24 cellular contexts compared by ENCODE assay signal in genomic region chrX:626745-627509, GRCh38. TPM values are rescaled to one million over a fixed set of nuclear protein-coding genes. Genes with fewer than 3 reads are reported as not detected.
DNase-seq lines count a peak whose midpoint lies in the region; ATAC-seq and TF ChIP-seq lines count a peak whose summit lies in the region.
"Had no signal": no experiment of that assay in that cellular context is flagged by ENCODE, and none has a peak within 500 bp of the region (broad histone marks: within the 10 kb centered on the region; RNA-seq: fewer than 3 reads in every experiment).

No MANE protein-coding gene starts in this region.

- no peaks in the 10 kb centered on the region for H3K36me3 Mint-ChIP-seq in T-helper 2 cell treated with Interferon-gamma antibody and Interleukin-4, amounts not matched to agents 5 μg/mL and 100 μg/mL, for 36 hours (ENCODE audit: low read depth)

- intact Hi-C loops in lower leg skin (cut with DNase I; ENCODE audit: low total_unique reads): no loop called here

- no peak overlapping the region for H3K4me3 Mint-ChIP-seq in T-helper 2 cell treated with Interferon-gamma antibody and Interleukin-4, amounts not matched to agents 5 μg/mL and 100 μg/mL, for 36 hours
- H3K4me3 Mint-ChIP-seq: T-helper 17 cell had no signal

- H3K4me3 ChIP-seq in lower leg skin (ENCODE audit: low read depth, poor library complexity, severe bottlenecking): no peak overlapping the region
- H3K4me3 ChIP-seq: body of pancreas, dorsolateral prefrontal cortex, esophagus squamous epithelium, tibial artery had no signal

- peak overlapping the region; percentile 10 for H3K27ac Mint-ChIP-seq in T-helper 2 cell treated with Interferon-gamma antibody and Interleukin-4, amounts not matched to agents 5 μg/mL and 100 μg/mL, for 36 hours
- H3K27ac Mint-ChIP-seq: T-helper 17 cell had no signal

- 13 to 22% methylated on average over 13 of the region's 13 CpGs for WGBS in lower leg skin, 2 donors

- no peak for DNase-seq in T-helper 2 cell treated with Interferon-gamma antibody and Interleukin-4, amounts not matched to agents 5 μg/mL and 100 μg/mL, for 36 hours (ENCODE audit: low spot score)
- DNase-seq in T-helper 2 cell (no peak), RKO (ENCODE audit: low spot score) (peak; percentile 11), lower leg skin (ENCODE audit: low spot score in 2 of 2) (peak; percentile 6 to 20), ureter (ENCODE audit: low spot score) (peak; percentile 19), superior temporal gyrus (ENCODE audit: extremely low spot score) (no peak), DMS153 treated with DMSO at 0.1 percent for 48 hours (lab: John Stamatoyannopoulos, UW; ENCODE audit: unreplicated experiment) (no peak)
- DNase-seq: ACHN; activated CD4-positive, alpha-beta T cell treated with anti-CD3 and anti-CD28 coated beads for 48 hours; activated naive CD4-positive, alpha-beta T cell treated with anti-CD3 and anti-CD28 coated beads, Interleukin-2, amount 50 U/mL, for 16 hours; activated T-cell treated with anti-CD3 and anti-CD28 coated beads for 4 hours; body of pancreas; COR-L47; esophagus squamous epithelium; NCI-H2029; NCI-H526; stimulated activated CD4-positive, alpha-beta T cell treated with anti-CD3 and anti-CD28 coated beads, Interleukin-4, amount 100 ng/mL, for 1 hour; stimulated activated CD8-positive, alpha-beta memory T cell treated with anti-CD3 and anti-CD28 coated beads, Interleukin-4, amount 100 ng/mL, for 48 hours; T-helper 17 cell; tibial artery had no signal

- no peaks in the 10 kb centered on the region for H3K4me1 Mint-ChIP-seq in T-helper 2 cell treated with Interferon-gamma antibody and Interleukin-4, amounts not matched to agents 5 μg/mL and 100 μg/mL, for 36 hours (ENCODE audit: low read depth)
- H3K4me1 Mint-ChIP-seq: T-helper 17 cell had no signal

- TF ChIP-seq POLR2A in lower leg skin (IDR thresholded peaks at IDR 0.05): no peak

- peaks cover 74% of the 10 kb centered on the region for H3K27me3 Mint-ChIP-seq in T-helper 2 cell treated with Interferon-gamma antibody and Interleukin-4, amounts not matched to agents 5 μg/mL and 100 μg/mL, for 36 hours (ENCODE audit: low read depth)

- no peak for TF ChIP-seq CTCF in lower leg skin (IDR thresholded peaks at IDR 0.05)

- H3K9me3 Mint-ChIP-seq in T-helper 2 cell treated with Interferon-gamma antibody and Interleukin-4, amounts not matched to agents 5 μg/mL and 100 μg/mL, for 36 hours: peaks cover 7% of the 10 kb centered on the region

- no peak for ATAC-seq in HG03571 (IDR thresholded peaks at IDR 0.05; ENCODE audit: unreplicated experiment)
- ATAC-seq: body of pancreas, T-helper 17 cell had no signal

RNA-seq across cellular contexts. Expression of gene SHOX, which starts 3.7 kb away (rescaled TPM):
- total RNA-seq in lower leg skin (1 to 10 TPM in 1 of 4 donors, under 1 TPM in 1, not detected in 2; 0.54 to 2.4 TPM), ureter (not detected)
- total RNA-seq: body of pancreas, HT1080, M059J, T-helper 17 cell had no signal

Comparison
In these comparisons a context has a peak if more than half of its experiments do, and no peak if none do; other contexts are left out.
1. DNase-seq: peak in RKO (single experiment), lower leg skin (2 of 2) and ureter (single experiment); none in T-helper 2 cell treated with Interferon-gamma antibody and Interleukin-4, amounts not matched to agents 5 μg/mL and 100 μg/mL, for 36 hours (single experiment), T-helper 2 cell (0 of 5), superior temporal gyrus (single experiment) and DMS153 treated with DMSO at 0.1 percent for 48 hours (single experiment).